ENCODE assay signal across 11 cellular contexts in genomic region chr18:13267517-13267916, GRCh38. TPM values are rescaled to one million over a fixed set of nuclear protein-coding genes. Genes with fewer than 3 reads are reported as not detected.
DNase-seq lines count a peak whose midpoint lies in the region; ATAC-seq, FAIRE-seq and TF ChIP-seq lines count a peak whose summit lies in the region.
"Had no signal": no experiment of that assay in that cellular context is flagged by ENCODE, and none has a peak within 500 bp of the region (broad histone marks: within the 10 kb centered on the region; RNA-seq: fewer than 3 reads in every experiment).

No MANE protein-coding gene starts in this region.

- 12% methylated on average over 6 of the region's 6 CpGs for WGBS in smooth muscle cell (ENCODE audit: low lambda C conversion rate)

- peaks cover 62% of the 10 kb centered on the region for H3K79me2 ChIP-seq in smooth muscle cell (ENCODE audit: low read depth)

- no peak for FAIRE-seq in H54 (lab: Jason Lieb, UNC)
- FAIRE-seq: GM12891 had no signal

- no peaks in the 10 kb centered on the region for H3K9me3 Mint-ChIP-seq in endothelial cell (ENCODE audit: unreplicated experiment)
- H3K9me3 Mint-ChIP-seq: IgD-negative memory B cell had no signal

- H2AFZ ChIP-seq in smooth muscle cell (ENCODE audit: low read depth), result no peak overlapping the region
- H2AFZ ChIP-seq: PC-9 had no signal

- H3F3A ChIP-seq in smooth muscle cell (ENCODE audit: low read depth), result peaks cover 28% of the 10 kb centered on the region

- H3K27me3 Mint-ChIP-seq in T-helper 17 cell (no peaks in the 10 kb centered on the region), endothelial cell (ENCODE audit: unreplicated experiment) (peaks cover 5% of the 10 kb centered on the region)

- H3K4me3 Mint-ChIP-seq in T-helper 17 cell (peak overlapping the region; percentile 84), endothelial cell (ENCODE audit: unreplicated experiment) (no peak overlapping the region)
- H3K4me3 Mint-ChIP-seq: IgD-negative memory B cell had no signal

- H3K9me3 ChIP-seq in T-helper 17 cell (ENCODE audit: control insufficient read depth, low read length, poor library complexity, severe bottlenecking), result no peaks in the 10 kb centered on the region
- no peaks in the 10 kb centered on the region for H3K9me3 ChIP-seq in smooth muscle cell (replicated peaks; ENCODE audit: low read depth)

- peaks cover 66% of the 10 kb centered on the region for H4K20me1 ChIP-seq in smooth muscle cell (ENCODE audit: low read depth)

- DNase-seq in H54 (ENCODE audit: insufficient read length, low spot score) (peak; percentile 32), T-helper 17 cell (no peak), endothelial cell (ENCODE audit: low spot score) (no peak), smooth muscle cell (lab: John Stamatoyannopoulos, UW; ENCODE audit: unreplicated experiment) (no peak), nucleus accumbens (lab: John Stamatoyannopoulos, UW) (no peak)
- DNase-seq: NCI-H2029 had no signal

- peak overlapping the region; percentile 46 for H3K9ac ChIP-seq in smooth muscle cell (ENCODE audit: low read depth)

- H3K4me2 ChIP-seq in smooth muscle cell, result peak overlapping the region; percentile 58
- H3K4me2 ChIP-seq: PC-9 had no signal

- H3K4me3 ChIP-seq in smooth muscle cell, result no peak overlapping the region
- H3K4me3 ChIP-seq: PC-9 had no signal

- H3K27ac ChIP-seq in smooth muscle cell (ENCODE audit: low read depth), result peak overlapping the region; percentile 96
- H3K27ac ChIP-seq: PC-9 had no signal

- ATAC-seq in T-helper 17 cell (peak; percentile 21), GM21390 (IDR thresholded peaks at IDR 0.05; ENCODE audit: unreplicated experiment) (no peak), HG03175 (IDR thresholded peaks at IDR 0.05; ENCODE audit: unreplicated experiment) (no peak)

- H3K4me1 ChIP-seq in smooth muscle cell (ENCODE audit: low read depth), result peaks cover 29% of the 10 kb centered on the region

- H3K36me3 Mint-ChIP-seq in T-helper 17 cell (ENCODE audit: low read depth) (no peaks in the 10 kb centered on the region), endothelial cell (ENCODE audit: low read depth, unreplicated experiment) (no peaks in the 10 kb centered on the region)
- H3K36me3 Mint-ChIP-seq: IgD-negative memory B cell had no signal

- no peak for TF ChIP-seq CTCF in endothelial cell (IDR thresholded peaks at IDR 0.05; ENCODE audit: unreplicated experiment)
- no peak for TF ChIP-seq CTCF in smooth muscle cell (IDR thresholded peaks at IDR 0.05; ENCODE audit: borderline replicate concordance, insufficient read depth, poor library complexity, severe bottlenecking)

- no peak for TF ChIP-seq POLR2A in H54 (IDR thresholded peaks at IDR 0.05; ENCODE audit: low read depth, low read length)

- H3K36me3 ChIP-seq in smooth muscle cell (ENCODE audit: low read depth), result no peaks in the 10 kb centered on the region

- no peaks in the 10 kb centered on the region for H3K27me3 ChIP-seq in smooth muscle cell (ENCODE audit: low read depth)

- H3K27ac Mint-ChIP-seq in T-helper 17 cell, result peak overlapping the region; percentile 99
- H3K27ac Mint-ChIP-seq in endothelial cell (ENCODE audit: unreplicated experiment), result peak overlapping the region; percentile 74

- H3K4me1 Mint-ChIP-seq in T-helper 17 cell (peaks cover 33% of the 10 kb centered on the region), endothelial cell (ENCODE audit: unreplicated experiment) (peaks cover 34% of the 10 kb centered on the region)

RNA-seq across cellular contexts. Expression of gene LDLRAD4, which starts 49.0 kb away (rescaled TPM):
- total RNA-seq in T-helper 17 cell, result 100 to 1,000 TPM; 112 to 120 TPM
- total RNA-seq in endothelial cell (ENCODE audit: unreplicated experiment), result 34.1 TPM
- 36.2 and 41.1 TPM in 2 replicates for total RNA-seq in smooth muscle cell
- 40.9 and 48.3 TPM in 2 replicates for polyA plus RNA-seq in smooth muscle cell
